Comparison of ENCODE assay signal across 1 cellular context in the genomic region with DNA sequence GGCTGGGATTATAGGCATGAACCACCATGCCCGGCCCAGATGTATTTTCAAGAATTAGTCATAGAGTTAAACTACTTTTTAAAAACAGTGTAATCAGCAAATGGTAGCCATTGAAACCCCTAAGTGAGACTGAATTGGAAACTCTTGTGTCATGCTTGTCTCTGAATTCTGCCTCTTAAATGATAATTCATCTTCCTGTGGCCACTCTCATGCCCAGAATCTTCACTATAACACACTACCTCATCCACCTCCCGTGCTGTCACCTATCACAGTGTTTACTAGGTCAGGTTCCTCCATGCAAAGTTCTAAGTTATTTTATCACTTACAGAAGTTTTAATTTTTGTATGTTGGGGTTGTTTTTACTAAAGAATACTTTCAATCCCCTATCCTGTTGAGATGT.
TF ChIP-seq lines count a peak whose summit lies in the region.

No MANE protein-coding gene starts in this region.

TF ChIP-seq in GM12878, 131 proteins besides CTCF, POLR2A, EP300 and RAD21 (continued from another document):
- TF ChIP-seq, protein P1, sequence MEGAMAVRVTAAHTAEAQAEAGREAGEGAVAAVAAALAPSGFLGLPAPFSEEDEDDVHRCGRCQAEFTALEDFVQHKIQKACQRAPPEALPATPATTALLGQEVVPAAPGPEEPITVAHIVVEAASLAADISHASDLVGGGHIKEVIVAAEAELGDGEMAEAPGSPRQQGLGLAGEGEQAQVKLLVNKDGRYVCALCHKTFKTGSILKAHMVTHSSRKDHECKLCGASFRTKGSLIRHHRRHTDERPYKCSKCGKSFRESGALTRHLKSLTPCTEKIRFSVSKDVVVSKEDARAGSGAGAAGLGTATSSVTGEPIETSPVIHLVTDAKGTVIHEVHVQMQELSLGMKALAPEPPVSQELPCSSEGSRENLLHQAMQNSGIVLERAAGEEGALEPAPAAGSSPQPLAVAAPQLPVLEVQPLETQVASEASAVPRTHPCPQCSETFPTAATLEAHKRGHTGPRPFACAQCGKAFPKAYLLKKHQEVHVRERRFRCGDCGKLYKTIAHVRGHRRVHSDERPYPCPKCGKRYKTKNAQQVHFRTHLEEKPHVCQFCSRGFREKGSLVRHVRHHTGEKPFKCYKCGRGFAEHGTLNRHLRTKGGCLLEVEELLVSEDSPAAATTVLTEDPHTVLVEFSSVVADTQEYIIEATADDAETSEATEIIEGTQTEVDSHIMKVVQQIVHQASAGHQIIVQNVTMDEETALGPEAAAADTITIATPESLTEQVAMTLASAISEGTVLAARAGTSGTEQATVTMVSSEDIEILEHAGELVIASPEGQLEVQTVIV (IDR thresholded peaks at IDR 0.05; ENCODE audit: borderline replicate concordance, partially characterized antibody) = no peak
- TF ChIP-seq NFXL1 (IDR thresholded peaks at IDR 0.05; ENCODE audit: borderline replicate concordance) = no peak
